Comparison of ENCODE assay signal across 12 cellular contexts in the genomic region with DNA sequence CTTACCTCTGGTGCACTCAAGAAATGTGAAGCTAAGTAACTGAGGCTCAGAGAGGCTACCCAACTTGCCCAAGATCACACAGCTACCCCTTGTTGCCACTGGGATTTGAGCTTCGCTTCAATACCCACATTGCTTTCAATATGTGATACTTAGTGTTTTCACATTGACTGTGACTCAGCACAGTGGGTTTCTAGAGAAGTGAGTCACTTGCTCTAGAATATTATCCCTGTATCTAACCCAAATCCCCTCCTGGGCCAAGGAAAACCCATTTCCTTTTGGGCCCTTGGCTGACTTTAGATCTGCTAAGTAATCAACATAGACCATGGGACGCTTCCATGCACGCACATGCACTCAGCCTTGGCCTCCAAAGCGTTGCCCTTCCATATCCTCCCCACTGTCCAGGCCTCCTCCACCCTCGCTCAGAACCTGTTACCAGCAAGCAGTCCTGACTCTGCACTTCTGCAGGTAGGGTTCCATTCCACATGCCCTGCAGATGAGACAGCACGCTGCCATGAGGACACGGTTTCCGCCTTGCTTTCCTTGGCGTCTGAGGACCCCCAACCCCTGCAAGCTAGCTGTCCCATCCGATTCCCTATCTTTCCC.
DNase-seq lines count a peak whose midpoint lies in the region; ATAC-seq and TF ChIP-seq lines count a peak whose summit lies in the region.
"Had no signal": no experiment of that assay in that cellular context is flagged by ENCODE, and none has a peak within 500 bp of the region (broad histone marks: within the 10 kb centered on the region; RNA-seq: fewer than 3 reads in every experiment).

No MANE protein-coding gene starts in this region.

- H3K36me3 Mint-ChIP-seq in activated naive CD8-positive, alpha-beta T cell: no peaks in the 10 kb centered on the region
- no peaks in the 10 kb centered on the region for H3K36me3 Mint-ChIP-seq in activated naive CD8-positive, alpha-beta T cell treated with anti-CD3 and anti-CD28 coated beads for 36 hours
- H3K36me3 Mint-ChIP-seq in activated T-helper 17 cell treated with anti-CD3 and anti-CD28 coated beads, Interleukin-2, amount 50 U/mL, for 72 hours (ENCODE audit: low read depth): no peaks in the 10 kb centered on the region
- no peaks in the 10 kb centered on the region for H3K36me3 Mint-ChIP-seq in type B pancreatic cell

- H3K9me3 Mint-ChIP-seq in activated naive CD8-positive, alpha-beta T cell (ENCODE audit: low read depth): no peaks in the 10 kb centered on the region
- H3K9me3 Mint-ChIP-seq in activated naive CD8-positive, alpha-beta T cell treated with anti-CD3 and anti-CD28 coated beads for 36 hours: no peaks in the 10 kb centered on the region
- no peaks in the 10 kb centered on the region for H3K9me3 Mint-ChIP-seq in activated T-helper 17 cell treated with anti-CD3 and anti-CD28 coated beads, Interleukin-2, amount 50 U/mL, for 72 hours
- no peaks in the 10 kb centered on the region for H3K9me3 Mint-ChIP-seq in type B pancreatic cell

- no peak overlapping the region for H3K4me3 ChIP-seq in fibroblast of the aortic adventitia (ENCODE audit: low read depth, low read length)
- H3K4me3 ChIP-seq: vagina had no signal

- TF ChIP-seq CTCF in fibroblast of the aortic adventitia (IDR thresholded peaks at IDR 0.05; ENCODE audit: insufficient read depth, low read length) (no peak), type B pancreatic cell (conservative IDR thresholded peaks at IDR 0.05) (no peak)

- peaks cover 3% of the 10 kb centered on the region for H3K4me1 Mint-ChIP-seq in activated naive CD8-positive, alpha-beta T cell (ENCODE audit: low read depth)
- H3K4me1 Mint-ChIP-seq in activated naive CD8-positive, alpha-beta T cell treated with anti-CD3 and anti-CD28 coated beads for 36 hours: peaks cover 3% of the 10 kb centered on the region
- peaks cover 5% of the 10 kb centered on the region for H3K4me1 Mint-ChIP-seq in activated T-helper 17 cell treated with anti-CD3 and anti-CD28 coated beads, Interleukin-2, amount 50 U/mL, for 72 hours
- peaks cover 13% of the 10 kb centered on the region for H3K4me1 Mint-ChIP-seq in type B pancreatic cell (ENCODE audit: unreplicated experiment)

- no peak overlapping the region for H3K4me3 Mint-ChIP-seq in activated naive CD8-positive, alpha-beta T cell
- no peak overlapping the region for H3K4me3 Mint-ChIP-seq in activated naive CD8-positive, alpha-beta T cell treated with anti-CD3 and anti-CD28 coated beads for 36 hours
- no peak overlapping the region for H3K4me3 Mint-ChIP-seq in activated T-helper 17 cell treated with anti-CD3 and anti-CD28 coated beads, Interleukin-2, amount 50 U/mL, for 72 hours
- no peak overlapping the region for H3K4me3 Mint-ChIP-seq in type B pancreatic cell

- H3K27me3 Mint-ChIP-seq in activated naive CD8-positive, alpha-beta T cell: no peaks in the 10 kb centered on the region
- H3K27me3 Mint-ChIP-seq in activated naive CD8-positive, alpha-beta T cell treated with anti-CD3 and anti-CD28 coated beads for 36 hours: peaks cover under 1% of the 10 kb centered on the region
- no peaks in the 10 kb centered on the region for H3K27me3 Mint-ChIP-seq in activated T-helper 17 cell treated with anti-CD3 and anti-CD28 coated beads, Interleukin-2, amount 50 U/mL, for 72 hours
- H3K27me3 Mint-ChIP-seq in type B pancreatic cell: peaks cover 6% of the 10 kb centered on the region

- ATAC-seq in activated T-helper 17 cell treated with anti-CD3 and anti-CD28 coated beads, Interleukin-2, amount 50 U/mL, for 72 hours (replicated peaks): peak; percentile 90
- no peak for ATAC-seq in GM19035 (IDR thresholded peaks at IDR 0.05; ENCODE audit: unreplicated experiment)
- ATAC-seq in HG02973 (IDR thresholded peaks at IDR 0.05; ENCODE audit: unreplicated experiment): no peak

- peak overlapping the region; percentile 50 for H3K27ac Mint-ChIP-seq in activated naive CD8-positive, alpha-beta T cell
- no peak overlapping the region for H3K27ac Mint-ChIP-seq in activated naive CD8-positive, alpha-beta T cell treated with anti-CD3 and anti-CD28 coated beads for 36 hours
- no peak overlapping the region for H3K27ac Mint-ChIP-seq in activated T-helper 17 cell treated with anti-CD3 and anti-CD28 coated beads, Interleukin-2, amount 50 U/mL, for 72 hours
- H3K27ac Mint-ChIP-seq in type B pancreatic cell: peak overlapping the region; percentile 24

- DNase-seq in activated naive CD8-positive, alpha-beta T cell treated with anti-CD3 and anti-CD28 coated beads for 36 hours: no peak
- DNase-seq in fibroblast of the aortic adventitia (ENCODE audit: low read depth) (peak; percentile 27), type B pancreatic cell (ENCODE audit: extremely low spot score, unreplicated experiment) (no peak), NCI-H1105 treated with DMSO at 0.1 percent for 48 hours (lab: John Stamatoyannopoulos, UW) (no peak)
- DNase-seq: amygdala, NCI-H1417 treated with DMSO at 0.1 percent for 48 hours, RPMI8226 had no signal

Comparison
In these comparisons a context has a peak if more than half of its experiments do, and no peak if none do; other contexts are left out.
1. H3K27ac Mint-ChIP-seq: peak in activated naive CD8-positive, alpha-beta T cell (single experiment) and type B pancreatic cell (single experiment); none in activated naive CD8-positive, alpha-beta T cell treated with anti-CD3 and anti-CD28 coated beads for 36 hours (single experiment) and activated T-helper 17 cell treated with anti-CD3 and anti-CD28 coated beads, Interleukin-2, amount 50 U/mL, for 72 hours (single experiment).